In genomic region chr10:99438890-99439289, GRCh38 we compare ENCODE assay signal across 6 cellular contexts.
"Had no signal": no experiment of that assay in that cellular context is flagged by ENCODE, and none has a peak within 500 bp of the region (broad histone marks: within the 10 kb centered on the region; RNA-seq: fewer than 3 reads in every experiment).

No MANE protein-coding gene starts in this region.

- H3K4me2 ChIP-seq: KMS-11 had no signal

- DNase-seq: IMR-90, KBM-7, KG1 had no signal

- H3K27ac ChIP-seq: HL-60, KMS-11 had no signal

- FAIRE-seq: HTR-8/SVneo had no signal

- H3K9ac ChIP-seq: KMS-11 had no signal
